ENCODE assay signal across 8 cellular contexts in genomic region chr11:9315078-9315688, GRCh38. TPM values are rescaled to one million over a fixed set of nuclear protein-coding genes. Genes with fewer than 3 reads are reported as not detected.
DNase-seq lines count a peak whose midpoint lies in the region; ATAC-seq and TF ChIP-seq lines count a peak whose summit lies in the region.

No MANE protein-coding gene starts in this region.

- peak overlapping the region; percentile 96 for H2AFZ ChIP-seq in PC-3 (ENCODE audit: low read length)

- peak overlapping the region; percentile 54; the same call in 1 of the 2 replicates for H3K4me3 ChIP-seq in GM08714 (ENCODE audit: low read length)
- H3K4me3 ChIP-seq in PC-3 (ENCODE audit: low read length) = peak overlapping the region; percentile 98

- H3K36me3 Mint-ChIP-seq in nephron progenitor cell (ENCODE audit: low read depth) = peaks cover 21% of the 10 kb centered on the region

- POLR2A ChIA-PET in PC-3 (lab: Charles Lee; ENCODE audit: unreplicated experiment) = no interaction called here

- peaks cover 60% of the 10 kb centered on the region for H3K4me1 Mint-ChIP-seq in nephron progenitor cell

- H3K4me3 Mint-ChIP-seq in nephron progenitor cell = peak overlapping the region; percentile 98

- DNase-seq in PC-3 (no peak), ecto neural progenitor cell (ENCODE audit: low spot score) (peak; percentile 66), nephron progenitor cell (no peak), putamen (ENCODE audit: low spot score) (no peak), DMS114 treated with DMSO at 0.1 percent for 48 hours (lab: John Stamatoyannopoulos, UW; ENCODE audit: unreplicated experiment) (no peak)

- H3K27ac ChIP-seq in PC-3 (ENCODE audit: low read length) = peak overlapping the region; percentile 86

- H3K4me2 ChIP-seq in PC-3 (ENCODE audit: low read length) = peak overlapping the region; percentile 79

- ATAC-seq in PC-3 (no peak), GM19452 (IDR thresholded peaks at IDR 0.05; ENCODE audit: unreplicated experiment) (no peak), HG02970 (IDR thresholded peaks at IDR 0.05; ENCODE audit: low FRiP score, unreplicated experiment) (no peak)

- H3K79me2 ChIP-seq in PC-3 (ENCODE audit: low read length) = peaks cover 43% of the 10 kb centered on the region

- H3K9me3 Mint-ChIP-seq in nephron progenitor cell = peaks cover 9% of the 10 kb centered on the region

- TF ChIP-seq CTCF in PC-3 (conservative IDR thresholded peaks at IDR 0.05; ENCODE audit: low read depth, low read length) = no peak
- no peak for TF ChIP-seq CTCF in nephron progenitor cell (IDR thresholded peaks at IDR 0.05)

- no peaks in the 10 kb centered on the region for H3K9me3 ChIP-seq in PC-3 (ENCODE audit: low read length)

- 0 out of 2 replicates have a peak, but pooled peaks cover 3% of the 10 kb centered on the region for H3K36me3 ChIP-seq in PC-3 (ENCODE audit: low read depth, low read length)

- H3K27me3 Mint-ChIP-seq in nephron progenitor cell (ENCODE audit: low read depth, poor library complexity) = peaks cover 9% of the 10 kb centered on the region

- H3K27ac Mint-ChIP-seq in nephron progenitor cell = peak overlapping the region; percentile 99

- H3K9ac ChIP-seq in PC-3 (ENCODE audit: low read length) = peak overlapping the region; percentile 69

- TSS peak; percentile 99 for BruUV-seq in PC-3 (replicated peaks; lab: Mats Ljungman, UMichigan)

- H3F3A ChIP-seq in PC-3 (ENCODE audit: low read length, unreplicated experiment) = no peaks in the 10 kb centered on the region

- intact Hi-C loops in PC-3 (cut with micrococcal nuclease) = loop anchor here (2.0 kb wide), 1 partner anchor 70 kb away; the partner anchor contains the start of gene IPO7

- no peaks in the 10 kb centered on the region for H3K27me3 ChIP-seq in PC-3 (ENCODE audit: low read length)

- H3K9me2 ChIP-seq in PC-3 (replicated peaks; ENCODE audit: low read length) = no peaks in the 10 kb centered on the region

- H4K20me1 ChIP-seq in PC-3 (ENCODE audit: low read length) = peaks cover 11% of the 10 kb centered on the region

- CTCF ChIA-PET in PC-3 (lab: Charles Lee) = interaction anchor here (0.6 kb wide), 1 partner anchor 76 kb away, joined by 4 read pairs; no protein-coding TSS in a partner anchor

- H3K4me1 ChIP-seq in PC-3 (ENCODE audit: insufficient read depth, low read length) = peaks cover 24% of the 10 kb centered on the region

RNA-seq across cellular contexts. Expression of gene TMEM41B, which starts 0.8 kb away (rescaled TPM):
- 83.6 and 87.6 TPM in 2 replicates for total RNA-seq in PC-3 (2014; rRNA removed)

RNA-seq across cellular contexts. Expression of gene DENND5A, which starts 50.0 kb away (rescaled TPM):
- total RNA-seq in PC-3 (2014; rRNA removed) = 37.7 and 46.9 TPM in 2 replicates
